1 cellular context compared by ENCODE assay signal in the genomic region with DNA sequence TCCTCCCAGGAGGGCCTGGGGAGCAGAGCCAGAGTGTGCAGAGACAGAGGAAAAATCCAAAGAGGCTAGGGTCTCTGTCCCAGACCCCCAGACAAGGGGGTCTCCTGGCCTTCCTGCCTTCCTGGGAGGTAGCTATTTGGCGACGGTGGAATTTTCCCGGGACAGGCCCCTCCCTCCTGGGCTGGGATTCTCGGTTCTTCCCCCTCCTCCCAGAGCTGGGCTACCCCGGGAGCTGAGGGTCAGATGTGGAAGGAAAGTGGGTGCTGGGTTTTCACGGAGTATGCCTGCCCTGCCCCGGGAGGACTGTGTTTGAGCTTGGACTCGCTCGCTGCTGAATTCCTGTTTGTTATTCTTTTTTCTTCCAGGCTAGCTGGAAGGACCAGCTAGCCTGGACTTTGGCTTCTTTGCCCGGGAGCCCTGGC.
TF ChIP-seq lines count a peak whose summit lies in the region.

No MANE protein-coding gene starts in this region.

TF ChIP-seq in IMR-90, 13 proteins besides CTCF, POLR2A, EP300 and RAD21:
- TF ChIP-seq CHD1 (IDR thresholded peaks at IDR 0.05; ENCODE audit: low read depth, low read length) (no peak), RFX5 (IDR thresholded peaks at IDR 0.05; ENCODE audit: low read depth, low read length) (no peak), FOS (IDR thresholded peaks at IDR 0.05; ENCODE audit: low read depth, low read length) (no peak), NFE2L2 (IDR thresholded peaks at IDR 0.05; ENCODE audit: low read depth, low read length) (no peak), SMC3 (IDR thresholded peaks at IDR 0.05; ENCODE audit: low read depth, low read length) (no peak)
- TF ChIP-seq, protein P1, sequence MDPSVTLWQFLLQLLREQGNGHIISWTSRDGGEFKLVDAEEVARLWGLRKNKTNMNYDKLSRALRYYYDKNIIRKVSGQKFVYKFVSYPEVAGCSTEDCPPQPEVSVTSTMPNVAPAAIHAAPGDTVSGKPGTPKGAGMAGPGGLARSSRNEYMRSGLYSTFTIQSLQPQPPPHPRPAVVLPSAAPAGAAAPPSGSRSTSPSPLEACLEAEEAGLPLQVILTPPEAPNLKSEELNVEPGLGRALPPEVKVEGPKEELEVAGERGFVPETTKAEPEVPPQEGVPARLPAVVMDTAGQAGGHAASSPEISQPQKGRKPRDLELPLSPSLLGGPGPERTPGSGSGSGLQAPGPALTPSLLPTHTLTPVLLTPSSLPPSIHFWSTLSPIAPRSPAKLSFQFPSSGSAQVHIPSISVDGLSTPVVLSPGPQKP (IDR thresholded peaks at IDR 0.05; ENCODE audit: borderline replicate concordance, low read depth, low read length) = no peak
- TF ChIP-seq, protein P2, sequence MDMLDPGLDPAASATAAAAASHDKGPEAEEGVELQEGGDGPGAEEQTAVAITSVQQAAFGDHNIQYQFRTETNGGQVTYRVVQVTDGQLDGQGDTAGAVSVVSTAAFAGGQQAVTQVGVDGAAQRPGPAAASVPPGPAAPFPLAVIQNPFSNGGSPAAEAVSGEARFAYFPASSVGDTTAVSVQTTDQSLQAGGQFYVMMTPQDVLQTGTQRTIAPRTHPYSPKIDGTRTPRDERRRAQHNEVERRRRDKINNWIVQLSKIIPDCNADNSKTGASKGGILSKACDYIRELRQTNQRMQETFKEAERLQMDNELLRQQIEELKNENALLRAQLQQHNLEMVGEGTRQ (IDR thresholded peaks at IDR 0.05; ENCODE audit: low read depth, low read length) = no peak
